In the genomic region with DNA sequence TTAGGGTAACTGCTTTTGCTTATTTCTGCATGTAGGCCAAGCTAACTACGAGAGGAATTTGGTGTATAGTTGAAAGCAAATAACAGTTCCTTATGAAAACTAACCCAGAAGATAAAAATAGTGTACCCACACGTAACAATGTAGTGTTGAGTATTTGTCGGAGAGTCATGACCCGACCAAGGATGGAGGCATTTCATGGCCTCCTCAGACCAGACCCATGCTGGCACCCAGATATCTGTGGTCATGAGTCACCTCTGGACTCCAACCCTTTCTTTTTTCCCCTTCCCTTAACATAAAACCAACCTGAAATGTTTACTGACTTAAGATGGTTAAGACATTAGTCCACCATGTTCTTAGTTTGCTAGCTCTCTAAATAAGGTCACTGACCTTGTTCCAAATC, we compare ENCODE assay signal across 20 cellular contexts.
DNase-seq lines count a peak whose midpoint lies in the region; ATAC-seq and TF ChIP-seq lines count a peak whose summit lies in the region.
"Had no signal": no experiment of that assay in that cellular context is flagged by ENCODE, and none has a peak within 500 bp of the region (broad histone marks: within the 10 kb centered on the region; RNA-seq: fewer than 3 reads in every experiment).

No MANE protein-coding gene starts in this region.

- H3K36me3 ChIP-seq in mesenchymal stem cell (ENCODE audit: control insufficient read depth in 1 of 2, insufficient read depth in 2 of 2, low read depth in 1 of 2, low read length in 2 of 2) = no peaks in the 10 kb centered on the region

- H2AFZ ChIP-seq in mesenchymal stem cell (ENCODE audit: low read depth, low read length) = no peak overlapping the region

- no peak overlapping the region for H3K4ac ChIP-seq in mesenchymal stem cell (ENCODE audit: low read depth in 1 of 2, low read length in 2 of 2)

- no peak overlapping the region for H3K9ac ChIP-seq in mesenchymal stem cell (ENCODE audit: low read length)

- H3K27ac ChIP-seq in mesenchymal stem cell (ENCODE audit: low read length, poor library complexity, severe bottlenecking) = peak overlapping the region; percentile 46
- H3K27ac ChIP-seq: A549, C4-2B, HL-60 had no signal

- H3K4me3 ChIP-seq in astrocyte of the cerebellum (ENCODE audit: low read depth, low read length) (no peak overlapping the region), choroid plexus epithelial cell (ENCODE audit: low read depth, low read length) (no peak overlapping the region), mesenchymal stem cell (ENCODE audit: insufficient read depth in 1 of 2, low read depth in 1 of 2, low read length in 2 of 2) (no peak overlapping the region)
- H3K4me3 ChIP-seq: A549 had no signal

- H2AK5ac ChIP-seq in mesenchymal stem cell (ENCODE audit: low read length, severe bottlenecking) = no peak overlapping the region

- H3K4me2 ChIP-seq in mesenchymal stem cell (ENCODE audit: low read length, poor library complexity, severe bottlenecking) = no peak overlapping the region
- H3K4me2 ChIP-seq: A549 had no signal

- H4K8ac ChIP-seq in mesenchymal stem cell (ENCODE audit: low read length) = no peak overlapping the region

- no peaks in the 10 kb centered on the region for H3K27me3 ChIP-seq in mesenchymal stem cell (ENCODE audit: control insufficient read depth in 1 of 2, insufficient read depth in 1 of 2, low read length in 2 of 2)

- 92% methylated on average over 3 of the region's 4 CpGs for WGBS in mesenchymal stem cell

- no peak overlapping the region for H2BK5ac ChIP-seq in mesenchymal stem cell (ENCODE audit: low read depth, low read length, poor library complexity, severe bottlenecking)

- H3K14ac ChIP-seq in mesenchymal stem cell (ENCODE audit: low read length in 2 of 2) = no peak overlapping the region

- DNase-seq in astrocyte of the cerebellum (ENCODE audit: low read depth) = peak; percentile 26
- DNase-seq in choroid plexus epithelial cell (ENCODE audit: low read depth) = peak; percentile 41
- DNase-seq in mesenchymal stem cell = no peak
- peak; percentile 17 for DNase-seq in smooth muscle cell of the brain vasculature (ENCODE audit: low read depth, low spot score)
- DNase-seq in NCI-H2171 (lab: John Stamatoyannopoulos, UW) = no peak
- no peak for DNase-seq in cortex of kidney (lab: John Stamatoyannopoulos, UW)
- DNase-seq in NOMO-1 (lab: John Stamatoyannopoulos, UW; ENCODE audit: unreplicated experiment in 2 of 2) = no peak
- DNase-seq: AML-193; Caco-2; CD4-positive, alpha-beta T cell; GDM1; GOT3; H7; HFFc6; IMR-90 had no signal

- in situ Hi-C loops in astrocyte of the cerebellum (cut with HindIII; ENCODE audit: low sequenced_read_pairs) = no loop called here

- H2BK12ac ChIP-seq in mesenchymal stem cell (ENCODE audit: low read length in 2 of 2) = no peak overlapping the region

- no peak overlapping the region for H2BK15ac ChIP-seq in mesenchymal stem cell (ENCODE audit: low read depth, poor library complexity, severe bottlenecking)

- peaks cover 45% of the 10 kb centered on the region for H3K9me3 ChIP-seq in mesenchymal stem cell (ENCODE audit: control insufficient read depth, low read length)
- H3K9me3 ChIP-seq: A549, Caco-2 had no signal

- no peak overlapping the region for H4K91ac ChIP-seq in mesenchymal stem cell (ENCODE audit: low read length)

- H2BK120ac ChIP-seq in mesenchymal stem cell (ENCODE audit: low read depth, low read length) = no peak overlapping the region

- H3K4me1 ChIP-seq in mesenchymal stem cell (ENCODE audit: control insufficient read depth, insufficient read depth, low read depth, low read length) = no peaks in the 10 kb centered on the region
- H3K4me1 ChIP-seq: A549, Caco-2 had no signal

- H3K18ac ChIP-seq in mesenchymal stem cell (ENCODE audit: low read depth in 1 of 2, low read length in 2 of 2) = no peak overlapping the region

- no peak overlapping the region for H3K23ac ChIP-seq in mesenchymal stem cell (ENCODE audit: low read length in 2 of 2)

- no peak for ATAC-seq in GM19324 (IDR thresholded peaks at IDR 0.05; ENCODE audit: low FRiP score, unreplicated experiment)
- ATAC-seq: A549, HCT116 had no signal

- no peaks in the 10 kb centered on the region for H3K79me1 ChIP-seq in mesenchymal stem cell (replicated peaks; ENCODE audit: low read length, poor library complexity, severe bottlenecking)

- TF ChIP-seq CTCF in astrocyte of the cerebellum (IDR thresholded peaks at IDR 0.05; ENCODE audit: low read depth, low read length, missing control alignments) (no peak), choroid plexus epithelial cell (conservative IDR thresholded peaks at IDR 0.05; ENCODE audit: low read depth, low read length) (no peak)

Comparison
In these comparisons a context has a peak if more than half of its experiments do, and no peak if none do; other contexts are left out.
1. DNase-seq: peak in astrocyte of the cerebellum (single experiment), choroid plexus epithelial cell (single experiment) and smooth muscle cell of the brain vasculature (single experiment); none in mesenchymal stem cell (single experiment), NCI-H2171 (single experiment), cortex of kidney (single experiment) and NOMO-1 (0 of 2).